ENCODE assay signal across 9 cellular contexts in genomic region chr11:65661599-65662246, GRCh38. TPM values are rescaled to one million over a fixed set of nuclear protein-coding genes. Genes with fewer than 3 reads are reported as not detected.
DNase-seq lines count a peak whose midpoint lies in the region; ATAC-seq, FAIRE-seq and TF ChIP-seq lines count a peak whose summit lies in the region.
"Had no signal": no experiment of that assay in that cellular context is flagged by ENCODE, and none has a peak within 500 bp of the region (broad histone marks: within the 10 kb centered on the region; RNA-seq: fewer than 3 reads in every experiment).

No MANE protein-coding gene starts in this region.

- peaks cover 38 to 41% of the 10 kb centered on the region in 2 donors for H3K36me3 ChIP-seq in duodenal mucosa (ENCODE audit: control insufficient read depth in 1 of 2, insufficient read depth in 2 of 2, low read length in 2 of 2)

- no peak for DNase-seq in AG10803 (ENCODE audit: low read depth)
- DNase-seq in NB4 (ENCODE audit: low read depth) = no peak
- DNase-seq in natural killer cell = no peak
- no peak for DNase-seq in NCI-H748 treated with DMSO at 0.1 percent for 48 hours (lab: John Stamatoyannopoulos, UW)
- DNase-seq in urothelium cell line (ENCODE audit: low spot score) = no peak

- FAIRE-seq in urothelium cell line (lab: Jason Lieb, UNC) = no peak
- FAIRE-seq: GM18507 had no signal

- TF ChIP-seq CTCF in AG10803 (conservative IDR thresholded peaks at IDR 0.05; ENCODE audit: low read length) (no peak), NB4 (IDR thresholded peaks at IDR 0.05; ENCODE audit: low read depth, low read length) (no peak), natural killer cell (IDR thresholded peaks at IDR 0.05) (no peak)

- peaks cover 10% of the 10 kb centered on the region for H3K36me3 Mint-ChIP-seq in natural killer cell

- H3K4me1 Mint-ChIP-seq in natural killer cell = peaks cover 26 to 40% of the 10 kb centered on the region in 2 donors

- peak overlapping the region; percentile 83 to 92 for H3K27ac Mint-ChIP-seq in natural killer cell

- H3K27me3 Mint-ChIP-seq in natural killer cell (ENCODE audit: low read depth in 2 of 2) = no peaks in the 10 kb centered on the region

- H3K4me3 ChIP-seq in AG10803 (ENCODE audit: low read length) (peak overlapping the region; percentile 98), NB4 (ENCODE audit: low read depth, low read length) (peak overlapping the region; percentile 99), duodenal mucosa (ENCODE audit: low read depth in 1 of 2, low read length in 2 of 2) (peak overlapping the region; percentile 88 to 97)

- H3K9ac ChIP-seq in duodenal mucosa (ENCODE audit: low read depth in 1 of 2, low read length in 2 of 2) = peak overlapping the region; percentile 89 to 92

- no peaks in the 10 kb centered on the region for H3K27me3 ChIP-seq in duodenal mucosa (ENCODE audit: control insufficient read depth in 1 of 2, insufficient read depth in 2 of 2, low read length in 2 of 2)

- peaks cover 9 to 23% of the 10 kb centered on the region in 2 donors for H3K4me1 ChIP-seq in duodenal mucosa (ENCODE audit: control insufficient read depth in 1 of 2, insufficient read depth in 2 of 2, low read length in 2 of 2)

- TF ChIP-seq POLR2A in NB4 (IDR thresholded peaks at IDR 0.05; ENCODE audit: extremely low read depth, insufficient read length) = no peak

- peak overlapping the region; percentile 79 for H3K4me3 Mint-ChIP-seq in natural killer cell

- intact Hi-C loops in natural killer cell (cut with micrococcal nuclease) = loop anchor here (5.0 kb wide), 1 partner anchor 34 kb away; no protein-coding TSS in a partner anchor

- ATAC-seq in natural killer cell (no peak), HG03135 (IDR thresholded peaks at IDR 0.05; ENCODE audit: unreplicated experiment) (no peak), GM21825 (IDR thresholded peaks at IDR 0.05; ENCODE audit: unreplicated experiment) (no peak)

- H3K9me3 ChIP-seq in duodenal mucosa (ENCODE audit: control insufficient read depth in 1 of 2, low read length in 2 of 2) = no peaks in the 10 kb centered on the region

- H3K27ac ChIP-seq in duodenal mucosa (ENCODE audit: low read depth, low read length) = peak overlapping the region; percentile 96

- H3K9me3 Mint-ChIP-seq in natural killer cell = no peaks in the 10 kb centered on the region

RNA-seq across cellular contexts. Expression of gene RELA, which starts 1.0 kb away (rescaled TPM):
- 100 to 1,000 TPM; 319 to 380 (median 338) TPM for total RNA-seq in natural killer cell

RNA-seq across cellular contexts. Expression of gene SIPA1, which starts 23.8 kb away (rescaled TPM):
- 100 to 1,000 TPM; 520 to 776 (median 743) TPM for total RNA-seq in natural killer cell

RNA-seq across cellular contexts. Expression of gene PCNX3, which starts 46.1 kb away (rescaled TPM):
- 100 to 1,000 TPM; 101 to 105 (median 102) TPM for total RNA-seq in natural killer cell

RNA-seq across cellular contexts. Expression of gene MAP3K11, which starts 47.7 kb away (rescaled TPM):
- 10 to 100 TPM; 85.3 to 94.5 (median 94.0) TPM for total RNA-seq in natural killer cell

RNA-seq across cellular contexts. Expression of gene KAT5, which starts 50.3 kb away (rescaled TPM):
- total RNA-seq in natural killer cell = 100 to 1,000 TPM; 140 to 155 (median 146) TPM
